ENCODE assay signal across 9 cellular contexts in the genomic region with DNA sequence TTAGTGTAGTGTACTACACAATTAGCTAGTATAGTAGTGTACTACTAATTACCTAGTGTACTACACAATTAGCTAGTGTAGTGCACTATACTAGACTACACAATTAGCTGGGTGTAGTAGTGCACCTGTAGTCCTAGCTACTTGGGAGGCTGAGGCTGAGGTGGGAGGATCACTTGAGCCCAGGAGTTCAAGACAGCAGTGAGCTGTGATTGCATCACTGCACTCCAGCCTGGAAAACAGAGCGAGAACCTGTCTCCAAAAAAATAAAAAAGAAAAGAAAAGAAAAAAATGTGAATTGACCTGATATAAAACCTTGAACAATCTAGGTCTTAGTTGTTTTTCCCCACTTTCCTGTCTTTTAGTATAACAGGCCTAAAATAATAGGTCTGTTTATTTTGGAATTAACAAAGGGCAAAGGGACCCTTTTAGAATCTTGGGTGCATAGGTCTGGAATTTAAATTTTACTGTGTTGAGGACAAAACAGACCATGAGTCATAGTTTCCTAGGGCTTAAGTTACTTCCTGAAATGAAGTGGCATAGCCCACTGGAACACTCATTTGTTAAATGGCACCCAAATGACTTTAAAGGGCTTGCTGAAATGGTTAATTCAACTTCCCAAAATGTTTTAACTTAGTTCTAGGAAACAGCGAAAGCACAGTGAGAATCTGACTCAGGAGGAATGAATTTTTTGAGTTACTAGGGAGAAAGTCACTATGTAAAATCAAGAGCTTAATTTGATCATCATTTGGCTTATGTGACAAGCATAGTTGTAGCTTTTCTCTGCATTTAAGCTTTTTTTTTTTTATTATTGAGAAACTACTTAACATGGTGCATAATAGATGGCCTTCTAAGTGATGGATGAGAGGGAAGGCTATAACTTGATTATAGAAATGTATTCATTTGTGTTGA. TPM values are rescaled to one million over a fixed set of nuclear protein-coding genes. Genes with fewer than 3 reads are reported as not detected.
A peak's percentile ranks its signal among the peaks of the same experiment; 100 is the strongest.
DNase-seq lines count a peak whose midpoint lies in the region; ATAC-seq and TF ChIP-seq lines count a peak whose summit lies in the region.
"Had no signal": no experiment of that assay in that cellular context is flagged by ENCODE, and none has a peak within 500 bp of the region (broad histone marks: within the 10 kb centered on the region; RNA-seq: fewer than 3 reads in every experiment).

No MANE protein-coding gene starts in this region.

- DNase-seq in Calu3 (no peak), WTC11 (ENCODE audit: low spot score) (no peak), left lung (no peak), NCI-H510A treated with DMSO at 0.1 percent for 48 hours (lab: John Stamatoyannopoulos, UW) (no peak), NCI-H1694 (lab: John Stamatoyannopoulos, UW) (no peak)
- DNase-seq: right lobe of liver had no signal

- no peaks in the 10 kb centered on the region for H3K4me1 ChIP-seq in left lung
- H3K4me1 ChIP-seq: right lobe of liver had no signal

- H3K9me3 ChIP-seq in left lung = no peaks in the 10 kb centered on the region
- H3K9me3 ChIP-seq: right lobe of liver had no signal

- peak; percentile 78 for ATAC-seq in HG03442 (IDR thresholded peaks at IDR 0.05; ENCODE audit: unreplicated experiment)
- ATAC-seq in WTC11 = no peak
- peak; percentile 77 for ATAC-seq in left lung
- ATAC-seq in HG02938 (IDR thresholded peaks at IDR 0.05; ENCODE audit: unreplicated experiment) = no peak
- ATAC-seq in GM21737 (IDR thresholded peaks at IDR 0.05; ENCODE audit: unreplicated experiment) = no peak

- POLR2A ChIA-PET in WTC11 (lab: Charles Lee) = no interaction called here

- H3K4me3 Mint-ChIP-seq in Calu3 (ENCODE audit: low read depth, unreplicated experiment) (no peak overlapping the region), WTC11 (no peak overlapping the region)

- H3K36me3 Mint-ChIP-seq in Calu3 (ENCODE audit: insufficient read depth, unreplicated experiment) = no peaks in the 10 kb centered on the region
- H3K36me3 Mint-ChIP-seq in WTC11 = peaks cover 5% of the 10 kb centered on the region

- H3K9me3 Mint-ChIP-seq in Calu3 (ENCODE audit: low read depth, unreplicated experiment) (no peaks in the 10 kb centered on the region), WTC11 (peaks cover 6% of the 10 kb centered on the region)

- TF ChIP-seq CTCF in Calu3 (IDR thresholded peaks at IDR 0.05; ENCODE audit: unreplicated experiment) = no peak
- TF ChIP-seq CTCF in WTC11 (IDR thresholded peaks at IDR 0.05) = no peak
- no peak for TF ChIP-seq CTCF in left lung (IDR thresholded peaks at IDR 0.05)

- no peak overlapping the region for H3K4me3 ChIP-seq in left lung
- H3K4me3 ChIP-seq: right lobe of liver had no signal

- no peaks in the 10 kb centered on the region for H3K4me1 Mint-ChIP-seq in Calu3 (ENCODE audit: low read depth, unreplicated experiment)
- H3K4me1 Mint-ChIP-seq in WTC11 = peaks cover 6% of the 10 kb centered on the region

- H3K27me3 ChIP-seq in left lung = no peaks in the 10 kb centered on the region
- H3K27me3 ChIP-seq: right lobe of liver had no signal

- H3K27ac Mint-ChIP-seq in Calu3 (ENCODE audit: unreplicated experiment) = peak overlapping the region; percentile 63
- 0 out of 2 replicates have a peak overlapping the region, but pooled peaks have one; percentile 75 for H3K27ac Mint-ChIP-seq in WTC11

- CTCF ChIA-PET in Calu3 (lab: Charles Lee) (interaction anchor here (0.6 to 1.4 kb wide), 3 partner anchors 13 to 476 kb away, joined by 3 to 4 read pairs (median 3); no protein-coding TSS in a partner anchor), WTC11 (lab: Charles Lee) (interaction anchor here (1.0 to 1.5 kb wide), 2 partner anchors 13 to 120 kb away, joined by 3 to 4 read pairs; no protein-coding TSS in a partner anchor)

- intact Hi-C loops in Calu3 (cut with micrococcal nuclease; ENCODE audit: unreplicated experiment) = no loop called here
- intact Hi-C loops in left lung (cut with DNase I) = no loop called here

- H3K36me3 ChIP-seq in left lung = no peaks in the 10 kb centered on the region
- H3K36me3 ChIP-seq: right lobe of liver had no signal

- BruUV-seq in Calu3 (replicated peaks; lab: Mats Ljungman, UMichigan) = no TSS peak

- H3K27me3 Mint-ChIP-seq in Calu3 (ENCODE audit: unreplicated experiment) = no peaks in the 10 kb centered on the region
- H3K27me3 Mint-ChIP-seq in WTC11 (ENCODE audit: low read depth) = no peaks in the 10 kb centered on the region

- peak overlapping the region in 1 of 2 donors; percentile 37 for H3K27ac ChIP-seq in left lung
- H3K27ac ChIP-seq: right lobe of liver had no signal

TF ChIP-seq in WTC11, 78 proteins besides CTCF, POLR2A, EP300 and RAD21:
- no peak for TF ChIP-seq IRF2 (CRISPR knock-in tag; IDR thresholded peaks at IDR 0.05; ENCODE audit: borderline replicate concordance, low read depth)
- no peak for TF ChIP-seq ESRRA (CRISPR knock-in tag; IDR thresholded peaks at IDR 0.05; ENCODE audit: borderline replicate concordance)
- TF ChIP-seq OVOL2 (CRISPR knock-in tag; IDR thresholded peaks at IDR 0.05; ENCODE audit: borderline replicate concordance) = no peak
- no peak for TF ChIP-seq SP1 (CRISPR knock-in tag; conservative IDR thresholded peaks at IDR 0.05)
- TF ChIP-seq CBFB (CRISPR knock-in tag; IDR thresholded peaks at IDR 0.05; ENCODE audit: low read depth) = no peak
- TF ChIP-seq, protein P1, sequence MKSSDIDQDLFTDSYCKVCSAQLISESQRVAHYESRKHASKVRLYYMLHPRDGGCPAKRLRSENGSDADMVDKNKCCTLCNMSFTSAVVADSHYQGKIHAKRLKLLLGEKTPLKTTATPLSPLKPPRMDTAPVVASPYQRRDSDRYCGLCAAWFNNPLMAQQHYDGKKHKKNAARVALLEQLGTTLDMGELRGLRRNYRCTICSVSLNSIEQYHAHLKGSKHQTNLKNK (CRISPR knock-in tag; IDR thresholded peaks at IDR 0.05) = no peak
- no peak for TF ChIP-seq ZNF423 (CRISPR knock-in tag; IDR thresholded peaks at IDR 0.05)
- TF ChIP-seq, protein P2, sequence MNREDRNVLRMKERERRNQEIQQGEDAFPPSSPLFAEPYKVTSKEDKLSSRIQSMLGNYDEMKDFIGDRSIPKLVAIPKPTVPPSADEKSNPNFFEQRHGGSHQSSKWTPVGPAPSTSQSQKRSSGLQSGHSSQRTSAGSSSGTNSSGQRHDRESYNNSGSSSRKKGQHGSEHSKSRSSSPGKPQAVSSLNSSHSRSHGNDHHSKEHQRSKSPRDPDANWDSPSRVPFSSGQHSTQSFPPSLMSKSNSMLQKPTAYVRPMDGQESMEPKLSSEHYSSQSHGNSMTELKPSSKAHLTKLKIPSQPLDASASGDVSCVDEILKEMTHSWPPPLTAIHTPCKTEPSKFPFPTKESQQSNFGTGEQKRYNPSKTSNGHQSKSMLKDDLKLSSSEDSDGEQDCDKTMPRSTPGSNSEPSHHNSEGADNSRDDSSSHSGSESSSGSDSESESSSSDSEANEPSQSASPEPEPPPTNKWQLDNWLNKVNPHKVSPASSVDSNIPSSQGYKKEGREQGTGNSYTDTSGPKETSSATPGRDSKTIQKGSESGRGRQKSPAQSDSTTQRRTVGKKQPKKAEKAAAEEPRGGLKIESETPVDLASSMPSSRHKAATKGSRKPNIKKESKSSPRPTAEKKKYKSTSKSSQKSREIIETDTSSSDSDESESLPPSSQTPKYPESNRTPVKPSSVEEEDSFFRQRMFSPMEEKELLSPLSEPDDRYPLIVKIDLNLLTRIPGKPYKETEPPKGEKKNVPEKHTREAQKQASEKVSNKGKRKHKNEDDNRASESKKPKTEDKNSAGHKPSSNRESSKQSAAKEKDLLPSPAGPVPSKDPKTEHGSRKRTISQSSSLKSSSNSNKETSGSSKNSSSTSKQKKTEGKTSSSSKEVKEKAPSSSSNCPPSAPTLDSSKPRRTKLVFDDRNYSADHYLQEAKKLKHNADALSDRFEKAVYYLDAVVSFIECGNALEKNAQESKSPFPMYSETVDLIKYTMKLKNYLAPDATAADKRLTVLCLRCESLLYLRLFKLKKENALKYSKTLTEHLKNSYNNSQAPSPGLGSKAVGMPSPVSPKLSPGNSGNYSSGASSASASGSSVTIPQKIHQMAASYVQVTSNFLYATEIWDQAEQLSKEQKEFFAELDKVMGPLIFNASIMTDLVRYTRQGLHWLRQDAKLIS (CRISPR knock-in tag; IDR thresholded peaks at IDR 0.05; ENCODE audit: borderline replicate concordance) = no peak
- TF ChIP-seq, protein P3, sequence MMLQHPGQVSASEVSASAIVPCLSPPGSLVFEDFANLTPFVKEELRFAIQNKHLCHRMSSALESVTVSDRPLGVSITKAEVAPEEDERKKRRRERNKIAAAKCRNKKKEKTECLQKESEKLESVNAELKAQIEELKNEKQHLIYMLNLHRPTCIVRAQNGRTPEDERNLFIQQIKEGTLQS (CRISPR knock-in tag; conservative IDR thresholded peaks at IDR 0.05) = no peak
- TF ChIP-seq ZBTB21 (CRISPR knock-in tag; IDR thresholded peaks at IDR 0.05; ENCODE audit: borderline replicate concordance) = no peak
- no peak for TF ChIP-seq FOXJ3 (CRISPR knock-in tag; IDR thresholded peaks at IDR 0.05; ENCODE audit: borderline replicate concordance)
- TF ChIP-seq, protein P4, sequence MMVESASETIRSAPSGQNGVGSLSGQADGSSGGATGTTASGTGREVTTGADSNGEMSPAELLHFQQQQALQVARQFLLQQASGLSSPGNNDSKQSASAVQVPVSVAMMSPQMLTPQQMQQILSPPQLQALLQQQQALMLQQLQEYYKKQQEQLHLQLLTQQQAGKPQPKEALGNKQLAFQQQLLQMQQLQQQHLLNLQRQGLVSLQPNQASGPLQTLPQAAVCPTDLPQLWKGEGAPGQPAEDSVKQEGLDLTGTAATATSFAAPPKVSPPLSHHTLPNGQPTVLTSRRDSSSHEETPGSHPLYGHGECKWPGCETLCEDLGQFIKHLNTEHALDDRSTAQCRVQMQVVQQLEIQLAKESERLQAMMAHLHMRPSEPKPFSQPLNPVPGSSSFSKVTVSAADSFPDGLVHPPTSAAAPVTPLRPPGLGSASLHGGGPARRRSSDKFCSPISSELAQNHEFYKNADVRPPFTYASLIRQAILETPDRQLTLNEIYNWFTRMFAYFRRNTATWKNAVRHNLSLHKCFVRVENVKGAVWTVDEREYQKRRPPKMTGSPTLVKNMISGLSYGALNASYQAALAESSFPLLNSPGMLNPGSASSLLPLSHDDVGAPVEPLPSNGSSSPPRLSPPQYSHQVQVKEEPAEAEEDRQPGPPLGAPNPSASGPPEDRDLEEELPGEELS (CRISPR knock-in tag; IDR thresholded peaks at IDR 0.05) = no peak

RNA-seq across cellular contexts. Expression of a gene that starts 50.7 kb away (rescaled TPM):
- total RNA-seq in Calu3 (2022) = 45.0 and 53.7 TPM in 2 replicates
- 73.2 to 82.7 TPM (median 74.1 TPM) in 3 replicates for total RNA-seq in WTC11 (2021)
- total RNA-seq in left lung = 10 to 100 TPM; 56.9 to 58.0 TPM

Comparison
In these comparisons a context has a peak if more than half of its experiments do, and no peak if none do; other contexts are left out.
1. ATAC-seq: peak in HG03442 (single experiment) and left lung (single experiment); none in WTC11 (single experiment), HG02938 (single experiment) and GM21737 (single experiment).